Comparison of ENCODE assay signal across 16 cellular contexts in genomic region chr1:114116086-114116485, GRCh38. TPM values are rescaled to one million over a fixed set of nuclear protein-coding genes. Genes with fewer than 3 reads are reported as not detected.
DNase-seq lines count a peak whose midpoint lies in the region; ATAC-seq and TF ChIP-seq lines count a peak whose summit lies in the region.
"Had no signal": no experiment of that assay in that cellular context is flagged by ENCODE, and none has a peak within 500 bp of the region (broad histone marks: within the 10 kb centered on the region; RNA-seq: fewer than 3 reads in every experiment).

No MANE protein-coding gene starts in this region.

- ATAC-seq in natural killer cell treated with Interleukin-12 subunit alpha and Interleukin-12 subunit beta and Interleukin-15 and Interleukin-18, amount 100 ng/mL, for 72 hours = no peak
- ATAC-seq in natural killer cell (no peak), HG02610 (IDR thresholded peaks at IDR 0.05; ENCODE audit: unreplicated experiment) (no peak), HG03354 (IDR thresholded peaks at IDR 0.05; ENCODE audit: poor library complexity, severe bottlenecking, unreplicated experiment) (no peak)
- no peak for ATAC-seq in CD4-positive, alpha-beta T cell (ENCODE audit: poor library complexity)

- no peaks in the 10 kb centered on the region for H3K79me2 ChIP-seq in osteoblast (ENCODE audit: insufficient read depth, low read length)

- POLR2A ChIA-PET in CD4-positive, alpha-beta T cell (lab: Charles Lee) = no interaction called here

- no peak overlapping the region for H3K4me3 ChIP-seq in osteoblast (ENCODE audit: insufficient read depth, low read length)
- H3K4me3 ChIP-seq: BLaER1 treated with 17β-estradiol and CSF1 and Interleukin-3, amounts not matched to agents 10 nM and 100 nM; GM23248 had no signal

- no peaks in the 10 kb centered on the region for H3K9me3 Mint-ChIP-seq in natural killer cell treated with Interleukin-12 subunit alpha and Interleukin-12 subunit beta and Interleukin-15 and Interleukin-18, amount 100 ng/mL, for 72 hours
- H3K9me3 Mint-ChIP-seq in natural killer cell = no peaks in the 10 kb centered on the region
- no peaks in the 10 kb centered on the region for H3K9me3 Mint-ChIP-seq in dendritic cell treated with granulocyte-macrophage colony-stimulating factor and Interleukin-4, amounts not matched to agents 40 ng/mL and 50 ng/mL, for 4 days
- no peaks in the 10 kb centered on the region for H3K9me3 Mint-ChIP-seq in CD4-positive, alpha-beta T cell

- intact Hi-C loops in natural killer cell (cut with micrococcal nuclease) = no loop called here
- intact Hi-C loops in dendritic cell treated with granulocyte-macrophage colony-stimulating factor and Interleukin-4, amounts not matched to agents 40 ng/mL and 50 ng/mL, for 4 days (cut with micrococcal nuclease) = no loop called here
- intact Hi-C loops in CD4-positive, alpha-beta T cell (cut with DNase I, micrococcal nuclease) = no loop called here

- H3K4me1 Mint-ChIP-seq in natural killer cell treated with Interleukin-12 subunit alpha and Interleukin-12 subunit beta and Interleukin-15 and Interleukin-18, amount 100 ng/mL, for 72 hours (ENCODE audit: low read depth in 2 of 2) = peaks cover 15 to 19% of the 10 kb centered on the region in 2 donors
- H3K4me1 Mint-ChIP-seq in natural killer cell = peaks cover 31 to 40% of the 10 kb centered on the region in 2 donors
- peaks cover 77% of the 10 kb centered on the region for H3K4me1 Mint-ChIP-seq in dendritic cell treated with granulocyte-macrophage colony-stimulating factor and Interleukin-4, amounts not matched to agents 40 ng/mL and 50 ng/mL, for 4 days (ENCODE audit: low read depth)
- no peaks in the 10 kb centered on the region for H3K4me1 Mint-ChIP-seq in CD4-positive, alpha-beta T cell (ENCODE audit: low read depth)

- H3K27me3 Mint-ChIP-seq in natural killer cell treated with Interleukin-12 subunit alpha and Interleukin-12 subunit beta and Interleukin-15 and Interleukin-18, amount 100 ng/mL, for 72 hours = no peaks in the 10 kb centered on the region
- H3K27me3 Mint-ChIP-seq in natural killer cell (ENCODE audit: low read depth in 2 of 2) = peaks cover 0 to 5% of the 10 kb centered on the region in 2 donors
- H3K27me3 Mint-ChIP-seq in dendritic cell treated with granulocyte-macrophage colony-stimulating factor and Interleukin-4, amounts not matched to agents 40 ng/mL and 50 ng/mL, for 4 days = peaks cover 3% of the 10 kb centered on the region
- H3K27me3 Mint-ChIP-seq in CD4-positive, alpha-beta T cell = no peaks in the 10 kb centered on the region

- DNase-seq in natural killer cell treated with Interleukin-12 subunit alpha and Interleukin-12 subunit beta and Interleukin-15 and Interleukin-18, amount 100 ng/mL, for 72 hours (ENCODE audit: low spot score) = peak; percentile 20
- DNase-seq in natural killer cell (no peak), NCI-H510A (lab: John Stamatoyannopoulos, UW) (peak; percentile 56), osteoblast (ENCODE audit: insufficient read length, low spot score, missing footprints) (peak; percentile 46)
- no peak for DNase-seq in CD4-positive, alpha-beta T cell
- DNase-seq: 8988T; ACHN; Calu3; CD4-positive, CD25-positive, alpha-beta regulatory T cell; DMS 273 treated with DMSO at 0.1 percent for 48 hours; GM23248 had no signal

- no peak for TF ChIP-seq CTCF in natural killer cell (IDR thresholded peaks at IDR 0.05)
- TF ChIP-seq CTCF in osteoblast (IDR thresholded peaks at IDR 0.05; ENCODE audit: extremely low read depth, low read depth, low read length) = no peak
- no peak for TF ChIP-seq CTCF in CD4-positive, alpha-beta T cell (IDR thresholded peaks at IDR 0.05)

- no peak overlapping the region for H3K27ac Mint-ChIP-seq in natural killer cell treated with Interleukin-12 subunit alpha and Interleukin-12 subunit beta and Interleukin-15 and Interleukin-18, amount 100 ng/mL, for 72 hours
- no peak overlapping the region for H3K27ac Mint-ChIP-seq in natural killer cell
- peak overlapping the region; percentile 48 for H3K27ac Mint-ChIP-seq in dendritic cell treated with granulocyte-macrophage colony-stimulating factor and Interleukin-4, amounts not matched to agents 40 ng/mL and 50 ng/mL, for 4 days
- no peak overlapping the region for H3K27ac Mint-ChIP-seq in CD4-positive, alpha-beta T cell
- H3K27ac Mint-ChIP-seq: CD4-positive, CD25-positive, alpha-beta regulatory T cell had no signal

- H3K4me2 ChIP-seq in osteoblast (ENCODE audit: insufficient read depth, low read length) = no peak overlapping the region

- H3K36me3 ChIP-seq in osteoblast (ENCODE audit: insufficient read depth, low read length) = no peaks in the 10 kb centered on the region
- H3K36me3 ChIP-seq: BLaER1 treated with 17β-estradiol and CSF1 and Interleukin-3, amounts not matched to agents 10 nM and 100 nM had no signal

- H3K9me3 ChIP-seq in osteoblast (ENCODE audit: low read depth, low read length) = no peaks in the 10 kb centered on the region
- H3K9me3 ChIP-seq in CD4-positive, alpha-beta T cell (ENCODE audit: control insufficient read depth, low read length) = no peaks in the 10 kb centered on the region
- H3K9me3 ChIP-seq: BLaER1 treated with 17β-estradiol and CSF1 and Interleukin-3, amounts not matched to agents 10 nM and 100 nM had no signal

- no peak overlapping the region for H3K4me3 Mint-ChIP-seq in natural killer cell treated with Interleukin-12 subunit alpha and Interleukin-12 subunit beta and Interleukin-15 and Interleukin-18, amount 100 ng/mL, for 72 hours
- H3K4me3 Mint-ChIP-seq in natural killer cell = no peak overlapping the region
- H3K4me3 Mint-ChIP-seq in dendritic cell treated with granulocyte-macrophage colony-stimulating factor and Interleukin-4, amounts not matched to agents 40 ng/mL and 50 ng/mL, for 4 days = no peak overlapping the region
- H3K4me3 Mint-ChIP-seq in CD4-positive, alpha-beta T cell = no peak overlapping the region
- H3K4me3 Mint-ChIP-seq: CD4-positive, CD25-positive, alpha-beta regulatory T cell had no signal

- H3K36me3 Mint-ChIP-seq in natural killer cell treated with Interleukin-12 subunit alpha and Interleukin-12 subunit beta and Interleukin-15 and Interleukin-18, amount 100 ng/mL, for 72 hours = no peaks in the 10 kb centered on the region
- H3K36me3 Mint-ChIP-seq in natural killer cell = no peaks in the 10 kb centered on the region
- peaks cover 5% of the 10 kb centered on the region for H3K36me3 Mint-ChIP-seq in dendritic cell treated with granulocyte-macrophage colony-stimulating factor and Interleukin-4, amounts not matched to agents 40 ng/mL and 50 ng/mL, for 4 days (ENCODE audit: low read depth)
- H3K36me3 Mint-ChIP-seq in CD4-positive, alpha-beta T cell (ENCODE audit: low read depth) = no peaks in the 10 kb centered on the region
- H3K36me3 Mint-ChIP-seq: CD4-positive, CD25-positive, alpha-beta regulatory T cell had no signal

- H4K20me1 ChIP-seq in osteoblast (ENCODE audit: insufficient read depth, low read length) = no peaks in the 10 kb centered on the region
- H4K20me1 ChIP-seq: BLaER1 treated with 17β-estradiol and CSF1 and Interleukin-3, amounts not matched to agents 10 nM and 100 nM had no signal

- CTCF ChIA-PET in CD4-positive, alpha-beta T cell (lab: Charles Lee) = no interaction called here

- H2AFZ ChIP-seq in osteoblast (ENCODE audit: low read length) = no peak overlapping the region
- H2AFZ ChIP-seq: GM23248 had no signal

- no peak overlapping the region for H3K27ac ChIP-seq in osteoblast (ENCODE audit: low read depth, low read length)
- no peak overlapping the region for H3K27ac ChIP-seq in CD4-positive, alpha-beta T cell (ENCODE audit: low read depth, low read length)
- H3K27ac ChIP-seq: GM23248, HL-60 had no signal

- no peaks in the 10 kb centered on the region for H3K4me1 ChIP-seq in osteoblast (ENCODE audit: insufficient read depth, low read length)

- H3K27me3 ChIP-seq in osteoblast (ENCODE audit: insufficient read depth, low read length) = peaks cover 5% of the 10 kb centered on the region
- no peaks in the 10 kb centered on the region for H3K27me3 ChIP-seq in CD4-positive, alpha-beta T cell (ENCODE audit: control insufficient read depth, insufficient read depth, low read length)
- H3K27me3 ChIP-seq: BLaER1 treated with 17β-estradiol and CSF1 and Interleukin-3, amounts not matched to agents 10 nM and 100 nM had no signal

RNA-seq across cellular contexts. Expression of gene SYT6, which starts 37.6 kb away (rescaled TPM):
- total RNA-seq in natural killer cell treated with Interleukin-12 subunit alpha and Interleukin-12 subunit beta and Interleukin-15 and Interleukin-18, amount 100 ng/mL, for 72 hours = not detected
- total RNA-seq in natural killer cell (under 1 TPM in 1 of 3 donors, not detected in 2; 0.13 TPM), osteoblast (0.29 and 0.36 TPM in 2 replicates)
- not detected for total RNA-seq in CD4-positive, alpha-beta T cell
- total RNA-seq: Calu3, GM23248 had no signal

Comparison
In these comparisons a context has a peak if more than half of its experiments do, and no peak if none do; other contexts are left out.
1. DNase-seq: peak in natural killer cell treated with Interleukin-12 subunit alpha and Interleukin-12 subunit beta and Interleukin-15 and Interleukin-18, amount 100 ng/mL, for 72 hours (single experiment), NCI-H510A (single experiment) and osteoblast (single experiment); none in natural killer cell (single experiment) and CD4-positive, alpha-beta T cell (0 of 10).